ENCODE assay signal across 8 cellular contexts in the genomic region with DNA sequence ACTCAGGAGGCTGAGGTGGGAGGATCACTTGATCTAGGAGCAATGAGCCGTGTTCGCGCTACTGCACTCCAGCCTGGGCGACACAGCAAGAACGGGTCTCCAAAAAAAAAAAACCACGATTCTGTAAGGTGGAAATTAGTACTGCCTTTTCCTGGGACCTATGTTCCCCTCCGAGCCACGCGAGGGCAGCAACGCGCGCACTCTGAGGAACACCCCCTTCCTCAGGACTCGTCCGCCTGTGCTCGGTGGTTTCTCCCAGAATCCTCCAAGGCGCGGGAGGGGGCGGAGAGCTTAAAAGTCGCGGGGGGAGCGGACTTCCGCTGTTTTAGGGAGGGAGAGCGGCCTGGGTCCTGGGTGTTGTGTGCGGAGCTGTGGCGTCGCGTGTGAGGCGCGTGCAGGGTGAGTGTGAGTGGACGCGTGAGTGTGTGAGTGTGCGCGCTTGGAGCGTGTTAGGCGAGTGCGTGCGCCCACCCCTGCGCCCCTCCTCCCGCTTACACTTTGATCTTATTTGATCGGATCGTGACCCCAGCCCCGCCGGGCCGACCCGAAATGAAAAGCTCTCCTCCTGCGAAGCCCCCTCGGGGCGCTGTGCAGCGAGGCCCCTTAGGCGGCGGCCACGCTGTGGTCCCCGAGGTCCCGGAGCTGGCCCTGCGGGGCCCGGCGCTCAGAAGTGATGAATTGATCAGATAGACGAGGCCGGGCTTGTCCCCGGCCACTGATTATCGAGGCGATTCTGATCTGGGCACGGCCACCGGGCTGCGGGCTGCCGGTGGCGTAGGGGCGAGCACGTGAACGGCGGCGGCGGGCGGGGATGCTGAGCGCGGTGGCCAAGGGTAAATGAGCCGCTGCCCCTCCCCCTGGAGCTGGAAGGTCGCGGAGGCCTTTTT. TPM values are rescaled to one million over a fixed set of nuclear protein-coding genes. Genes with fewer than 3 reads are reported as not detected.
DNase-seq lines count a peak whose midpoint lies in the region; ATAC-seq and TF ChIP-seq lines count a peak whose summit lies in the region.

No MANE protein-coding gene starts in this region.

- H3K4me3 ChIP-seq in DND-41 (ENCODE audit: low read depth in 1 of 2, low read length in 2 of 2) = peak overlapping the region; percentile 96 to 97
- H3K4me3 ChIP-seq in Peyer's patch = peak overlapping the region; percentile 74 to 90 (median 80)

- peak overlapping the region; percentile 97 for H3K4me3 Mint-ChIP-seq in activated T-helper 1 cell treated with anti-CD3 and anti-CD28 coated beads, Interleukin-12 subunit alpha, Interleukin-12 subunit beta, Interleukin-2, Interleukin-4 antibody, amounts not matched to agents 30 ng/mL and 10 ng/mL and 1 ng/mL, durations not matched to agents 14 hours and 24 hours and 36 hours
- H3K4me3 Mint-ChIP-seq in naive thymus-derived CD8-positive, alpha-beta T cell = peak overlapping the region; percentile 91 to 99 (median 96)

- POLR2A ChIA-PET in naive thymus-derived CD8-positive, alpha-beta T cell (lab: Charles Lee) = interaction anchor here (0.5 to 3.9 kb wide), 37 partner anchors 8 to 1275 kb away, joined by 3 to 103 read pairs (median 4); a partner anchor contains a TSS

- peaks cover 16% of the 10 kb centered on the region for H3K4me1 ChIP-seq in DND-41 (ENCODE audit: insufficient read depth, low read length)
- H3K4me1 ChIP-seq in Peyer's patch = peaks cover 0 to 8% (median 0%) of the 10 kb centered on the region in 4 donors

- peak overlapping the region; percentile 69 for H3K4me2 ChIP-seq in DND-41 (ENCODE audit: insufficient read depth, low read length)

- ATAC-seq in DND-41 (ENCODE audit: insufficient read depth, low read depth) (peak; percentile 88), GM21737 (IDR thresholded peaks at IDR 0.05; ENCODE audit: unreplicated experiment) (peak; percentile 89)
- ATAC-seq in naive thymus-derived CD8-positive, alpha-beta T cell = peak; percentile 87 to 90

- TF ChIP-seq CTCF in DND-41 (IDR thresholded peaks at IDR 0.05; ENCODE audit: borderline replicate concordance, extremely low read depth, low read length, poor library complexity, severe bottlenecking) = peak; percentile 95
- peak; percentile 82 to 95 (median 92) for TF ChIP-seq CTCF in Peyer's patch (IDR thresholded peaks at IDR 0.05)

- peaks cover 9% of the 10 kb centered on the region; the same call in 1 of the 2 replicates for H4K20me1 ChIP-seq in DND-41 (ENCODE audit: insufficient read depth, low read length)

- H3K9me3 ChIP-seq in DND-41 (ENCODE audit: insufficient read depth, low read length, severe bottlenecking) = no peaks in the 10 kb centered on the region
- no peaks in the 10 kb centered on the region for H3K9me3 ChIP-seq in KOPT-K1 (ENCODE audit: insufficient read depth, low read length, poor library complexity, severe bottlenecking)
- no peaks in the 10 kb centered on the region for H3K9me3 ChIP-seq in Peyer's patch

- intact Hi-C loops in activated T-helper 1 cell treated with anti-CD3 and anti-CD28 coated beads, Interleukin-12 subunit alpha, Interleukin-12 subunit beta, Interleukin-2, Interleukin-4 antibody, amounts not matched to agents 30 ng/mL and 10 ng/mL and 1 ng/mL, durations not matched to agents 14 hours and 24 hours and 36 hours (cut with micrococcal nuclease) = loop anchor here (1.0 to 2.0 kb wide), 6 partner anchors 10 to 113 kb away; a partner anchor contains a TSS

- DNase-seq in DND-41 (peak; percentile 98), Peyer's patch (peak; percentile 94 to 98 (median 97)), fibroblast of gingiva (ENCODE audit: low read depth) (peak; percentile 98)
- peak; percentile 95 for DNase-seq in activated T-helper 1 cell treated with anti-CD3 and anti-CD28 coated beads, Interleukin-12 subunit alpha, Interleukin-12 subunit beta, Interleukin-2, Interleukin-4 antibody, amounts not matched to agents 30 ng/mL and 10 ng/mL and 1 ng/mL, durations not matched to agents 14 hours and 24 hours and 36 hours (ENCODE audit: low spot score)
- DNase-seq in naive thymus-derived CD8-positive, alpha-beta T cell = peak; percentile 89 to 99 (median 96)
- peak; percentile 92 to 97 (median 96) for DNase-seq in stimulated activated naive CD4-positive, alpha-beta T cell (lab: John Stamatoyannopoulos, UW)

- H3K27me3 ChIP-seq in DND-41 (ENCODE audit: insufficient read depth, low read length, poor library complexity) (no peaks in the 10 kb centered on the region), Peyer's patch (no peaks in the 10 kb centered on the region)

- peak; percentile 95 to 97 for TF ChIP-seq POLR2A in Peyer's patch (IDR thresholded peaks at IDR 0.05)

- peak overlapping the region; percentile 85 for H2AFZ ChIP-seq in DND-41 (ENCODE audit: low read depth, low read length)

- H3K36me3 ChIP-seq in DND-41 (ENCODE audit: insufficient read depth, low read length) = peaks cover 8% of the 10 kb centered on the region
- peaks cover 32% of the 10 kb centered on the region for H3K36me3 ChIP-seq in KOPT-K1 (ENCODE audit: insufficient read depth, low read length)
- peaks cover 0 to 6% (median 0%) of the 10 kb centered on the region in 3 donors for H3K36me3 ChIP-seq in Peyer's patch

- H3K9ac ChIP-seq in DND-41 (ENCODE audit: low read depth, low read length) = peak overlapping the region; percentile 100

- peaks cover 10% of the 10 kb centered on the region for H3K4me1 Mint-ChIP-seq in activated T-helper 1 cell treated with anti-CD3 and anti-CD28 coated beads, Interleukin-12 subunit alpha, Interleukin-12 subunit beta, Interleukin-2, Interleukin-4 antibody, amounts not matched to agents 30 ng/mL and 10 ng/mL and 1 ng/mL, durations not matched to agents 14 hours and 24 hours and 36 hours (ENCODE audit: low read depth)
- peaks cover 6 to 30% (median 14%) of the 10 kb centered on the region in 4 donors for H3K4me1 Mint-ChIP-seq in naive thymus-derived CD8-positive, alpha-beta T cell

- peaks cover 16% of the 10 kb centered on the region for H3K36me3 Mint-ChIP-seq in activated T-helper 1 cell treated with anti-CD3 and anti-CD28 coated beads, Interleukin-12 subunit alpha, Interleukin-12 subunit beta, Interleukin-2, Interleukin-4 antibody, amounts not matched to agents 30 ng/mL and 10 ng/mL and 1 ng/mL, durations not matched to agents 14 hours and 24 hours and 36 hours (ENCODE audit: low read depth)
- peaks cover 0 to 17% (median 2%) of the 10 kb centered on the region in 3 donors for H3K36me3 Mint-ChIP-seq in naive thymus-derived CD8-positive, alpha-beta T cell

- no peaks in the 10 kb centered on the region for H3K27me3 Mint-ChIP-seq in activated T-helper 1 cell treated with anti-CD3 and anti-CD28 coated beads, Interleukin-12 subunit alpha, Interleukin-12 subunit beta, Interleukin-2, Interleukin-4 antibody, amounts not matched to agents 30 ng/mL and 10 ng/mL and 1 ng/mL, durations not matched to agents 14 hours and 24 hours and 36 hours (ENCODE audit: insufficient read depth)
- peaks cover 0 to 3% (median 0%) of the 10 kb centered on the region in 5 donors for H3K27me3 Mint-ChIP-seq in naive thymus-derived CD8-positive, alpha-beta T cell

- H3K27ac Mint-ChIP-seq in activated T-helper 1 cell treated with anti-CD3 and anti-CD28 coated beads, Interleukin-12 subunit alpha, Interleukin-12 subunit beta, Interleukin-2, Interleukin-4 antibody, amounts not matched to agents 30 ng/mL and 10 ng/mL and 1 ng/mL, durations not matched to agents 14 hours and 24 hours and 36 hours = peak overlapping the region; percentile 98
- peak overlapping the region; percentile 96 to 99 (median 98) for H3K27ac Mint-ChIP-seq in naive thymus-derived CD8-positive, alpha-beta T cell

- H3K9me3 Mint-ChIP-seq in activated T-helper 1 cell treated with anti-CD3 and anti-CD28 coated beads, Interleukin-12 subunit alpha, Interleukin-12 subunit beta, Interleukin-2, Interleukin-4 antibody, amounts not matched to agents 30 ng/mL and 10 ng/mL and 1 ng/mL, durations not matched to agents 14 hours and 24 hours and 36 hours = no peaks in the 10 kb centered on the region
- H3K9me3 Mint-ChIP-seq in naive thymus-derived CD8-positive, alpha-beta T cell = no peaks in the 10 kb centered on the region

- peak overlapping the region; percentile 88 for H3K27ac ChIP-seq in DND-41 (ENCODE audit: low read length)
- peak overlapping the region; percentile 85 for H3K27ac ChIP-seq in KOPT-K1 (ENCODE audit: low read depth, low read length, poor library complexity, severe bottlenecking)
- peak overlapping the region; percentile 93 to 99 (median 96) for H3K27ac ChIP-seq in Peyer's patch

- H3K79me2 ChIP-seq in DND-41 (ENCODE audit: insufficient read depth, low read length) = peaks cover 21% of the 10 kb centered on the region

RNA-seq across cellular contexts. Expression of a gene that starts 9.6 kb away (rescaled TPM):
- total RNA-seq in Peyer's patch = 10 to 100 TPM; 11.3 to 17.3 (median 13.7) TPM
- total RNA-seq in activated T-helper 1 cell treated with anti-CD3 and anti-CD28 coated beads, Interleukin-12 subunit alpha, Interleukin-12 subunit beta, Interleukin-2, Interleukin-4 antibody, amounts not matched to agents 30 ng/mL and 10 ng/mL and 1 ng/mL, durations not matched to agents 14 hours and 24 hours and 36 hours = 26.2 and 27.6 TPM in 2 replicates
- 10 to 100 TPM; 42.4 to 51.3 TPM for total RNA-seq in naive thymus-derived CD8-positive, alpha-beta T cell
- polyA plus RNA-seq in naive thymus-derived CD8-positive, alpha-beta T cell = 10 to 100 TPM; 28.8 to 32.0 (median 29.6) TPM

RNA-seq across cellular contexts. Expression of a gene that starts 13.8 kb away (rescaled TPM):
- 100 to 1,000 TPM in 2 of 4 donors, 10 to 100 TPM in 2; 57.8 to 138 (median 98.0) TPM for total RNA-seq in Peyer's patch
- total RNA-seq in activated T-helper 1 cell treated with anti-CD3 and anti-CD28 coated beads, Interleukin-12 subunit alpha, Interleukin-12 subunit beta, Interleukin-2, Interleukin-4 antibody, amounts not matched to agents 30 ng/mL and 10 ng/mL and 1 ng/mL, durations not matched to agents 14 hours and 24 hours and 36 hours = 32.7 and 38.5 TPM in 2 replicates
- total RNA-seq in naive thymus-derived CD8-positive, alpha-beta T cell = 1 to 10 TPM; 6.0 to 7.0 TPM
- polyA plus RNA-seq in naive thymus-derived CD8-positive, alpha-beta T cell = 1 to 10 TPM; 6.7 to 9.2 (median 7.8) TPM

RNA-seq across cellular contexts. Expression of a gene that starts 24.3 kb away (rescaled TPM):
- total RNA-seq in Peyer's patch = 10 to 100 TPM; 21.2 to 39.6 (median 22.8) TPM
- 28.8 and 32.6 TPM in 2 replicates for total RNA-seq in activated T-helper 1 cell treated with anti-CD3 and anti-CD28 coated beads, Interleukin-12 subunit alpha, Interleukin-12 subunit beta, Interleukin-2, Interleukin-4 antibody, amounts not matched to agents 30 ng/mL and 10 ng/mL and 1 ng/mL, durations not matched to agents 14 hours and 24 hours and 36 hours
- total RNA-seq in naive thymus-derived CD8-positive, alpha-beta T cell = 10 to 100 TPM; 10.8 to 11.6 TPM
- polyA plus RNA-seq in naive thymus-derived CD8-positive, alpha-beta T cell = 1 to 10 TPM; 1.5 to 1.7 (median 1.7) TPM

RNA-seq across cellular contexts. Expression of a gene that starts 58.2 kb away (rescaled TPM):
- 10 to 100 TPM in 1 of 4 donors, 1 to 10 TPM in 3; 2.9 to 16.5 (median 7.7) TPM for total RNA-seq in Peyer's patch
- 11.5 and 14.4 TPM in 2 replicates for total RNA-seq in activated T-helper 1 cell treated with anti-CD3 and anti-CD28 coated beads, Interleukin-12 subunit alpha, Interleukin-12 subunit beta, Interleukin-2, Interleukin-4 antibody, amounts not matched to agents 30 ng/mL and 10 ng/mL and 1 ng/mL, durations not matched to agents 14 hours and 24 hours and 36 hours
- 10 to 100 TPM; 15.0 to 16.6 TPM for total RNA-seq in naive thymus-derived CD8-positive, alpha-beta T cell
- polyA plus RNA-seq in naive thymus-derived CD8-positive, alpha-beta T cell = 1 to 10 TPM; 3.0 to 6.1 (median 5.7) TPM

Comparison
In these comparisons a context has a peak if more than half of its experiments do, and no peak if none do; other contexts are left out.
1. Peak in every context shown above with its lines: DNase-seq, ATAC-seq, H3K4me3 ChIP-seq and H3K27ac ChIP-seq.